ENCODE assay signal across 12 cellular contexts in the genomic region with DNA sequence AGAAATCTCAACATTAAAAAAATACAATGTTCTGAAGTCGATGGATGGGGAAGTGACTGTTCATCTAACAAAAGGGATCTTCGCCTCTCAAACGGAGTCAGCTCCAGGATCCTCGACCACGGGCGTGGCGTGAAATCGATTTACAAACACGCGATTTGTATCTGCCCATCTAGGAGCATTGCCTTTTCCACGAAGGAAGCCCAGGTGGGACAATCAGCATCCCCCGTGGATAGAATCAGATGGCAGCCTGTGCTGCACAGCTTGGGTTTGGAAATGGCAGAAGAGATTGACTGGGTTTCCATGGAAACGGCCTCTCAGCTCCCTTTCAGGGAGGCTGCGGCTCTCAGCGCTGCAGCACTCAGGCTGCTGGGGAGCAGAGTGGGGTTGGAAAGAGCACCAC.
DNase-seq lines count a peak whose midpoint lies in the region; ATAC-seq and TF ChIP-seq lines count a peak whose summit lies in the region.
"Had no signal": no experiment of that assay in that cellular context is flagged by ENCODE, and none has a peak within 500 bp of the region (broad histone marks: within the 10 kb centered on the region; RNA-seq: fewer than 3 reads in every experiment).

No MANE protein-coding gene starts in this region.

- intact Hi-C loops in head of caudate nucleus (cut with DNase I), result no loop called here
- intact Hi-C loops in PC-9 (cut with micrococcal nuclease; ENCODE audit: unreplicated experiment), result no loop called here

- no peak overlapping the region for H2AFZ ChIP-seq in PC-9

- no peaks in the 10 kb centered on the region for H3K9me3 ChIP-seq in RWPE2 (ENCODE audit: severe bottlenecking)
- no peaks in the 10 kb centered on the region for H3K9me3 ChIP-seq in PC-9 (ENCODE audit: insufficient read depth, low read depth)
- H3K9me3 ChIP-seq in upper lobe of left lung, result no peaks in the 10 kb centered on the region
- H3K9me3 ChIP-seq: neutrophil had no signal

- no peak for ATAC-seq in RWPE2 (ENCODE audit: low read depth)
- ATAC-seq in upper lobe of left lung (ENCODE audit: low FRiP score in 2 of 2), result no peak

- DNase-seq in M059J (ENCODE audit: low read depth) (peak; percentile 21), RWPE2 (ENCODE audit: low spot score) (no peak), head of caudate nucleus (peak; percentile 33 to 87 (median 68)), retinal pigment epithelial cell (ENCODE audit: low read depth) (no peak), PC-9 (no peak), COLO668 (lab: John Stamatoyannopoulos, UW; ENCODE audit: unreplicated experiment) (no peak), upper lobe of left lung (no peak), T-helper 9 cell (no peak)
- DNase-seq: activated B cell treated with CpG ODN at 0.5 μM for 24 hours; activated naive CD4-positive, alpha-beta T cell treated with anti-CD3 and anti-CD28 coated beads, Interleukin-2, amount 50 U/mL, for 16 hours; GF-D8 had no signal

- no peak overlapping the region for H3K27ac ChIP-seq in RWPE2 (ENCODE audit: poor library complexity, severe bottlenecking)
- no peak overlapping the region for H3K27ac ChIP-seq in PC-9
- H3K27ac ChIP-seq in upper lobe of left lung, result no peak overlapping the region
- H3K27ac ChIP-seq: neutrophil had no signal

- H3K4me2 ChIP-seq in PC-9, result no peak overlapping the region

- H3K9me2 ChIP-seq in PC-9 (ENCODE audit: insufficient read depth), result no peaks in the 10 kb centered on the region

- no peak for TF ChIP-seq EP300 in upper lobe of left lung (IDR thresholded peaks at IDR 0.05)

- H3K4me3 ChIP-seq in RWPE2 (ENCODE audit: severe bottlenecking) (no peak overlapping the region), retinal pigment epithelial cell (ENCODE audit: low read length) (peak overlapping the region; percentile 30), PC-9 (no peak overlapping the region), upper lobe of left lung (no peak overlapping the region)

- POLR2A ChIA-PET in PC-9 (lab: Charles Lee; ENCODE audit: unreplicated experiment), result no interaction called here

- BruUV-seq in PC-9 (replicated peaks; lab: Mats Ljungman, UMichigan), result no TSS peak

- no peaks in the 10 kb centered on the region for H3K36me3 ChIP-seq in RWPE2 (ENCODE audit: low read depth)
- H3K36me3 ChIP-seq in PC-9 (ENCODE audit: low read depth), result no peaks in the 10 kb centered on the region
- no peaks in the 10 kb centered on the region for H3K36me3 ChIP-seq in upper lobe of left lung
- H3K36me3 ChIP-seq: neutrophil had no signal

- no peaks in the 10 kb centered on the region for H3K79me2 ChIP-seq in PC-9 (ENCODE audit: low read depth)

- H3K4me1 ChIP-seq in RWPE2 (ENCODE audit: insufficient read depth, poor library complexity, severe bottlenecking) (no peaks in the 10 kb centered on the region), PC-9 (replicated peaks; ENCODE audit: insufficient read depth) (no peaks in the 10 kb centered on the region), upper lobe of left lung (peaks cover 0 to 3% (median 0%) of the 10 kb centered on the region in 4 donors)

- H3K27me3 ChIP-seq in RWPE2 (ENCODE audit: insufficient read depth, poor library complexity, severe bottlenecking) (peaks cover 62% of the 10 kb centered on the region), PC-9 (ENCODE audit: insufficient read depth, low read depth) (peaks cover 98% of the 10 kb centered on the region), upper lobe of left lung (peaks cover 0 to 8% (median 0%) of the 10 kb centered on the region in 4 donors)

- peak; percentile 11 for TF ChIP-seq CTCF in RWPE2 (IDR thresholded peaks at IDR 0.05; ENCODE audit: poor library complexity, severe bottlenecking)
- no peak for TF ChIP-seq CTCF in retinal pigment epithelial cell (conservative IDR thresholded peaks at IDR 0.05; ENCODE audit: low read depth, low read length)
- no peak for TF ChIP-seq CTCF in PC-9 (conservative IDR thresholded peaks at IDR 0.05)
- no peak for TF ChIP-seq CTCF in upper lobe of left lung (IDR thresholded peaks at IDR 0.05)

- CTCF ChIA-PET in PC-9 (lab: Charles Lee), result no interaction called here

- no peak for TF ChIP-seq POLR2A in upper lobe of left lung (IDR thresholded peaks at IDR 0.05)

- 0 out of 2 replicates have a peak, but pooled peaks cover 7% of the 10 kb centered on the region for H4K20me1 ChIP-seq in PC-9 (ENCODE audit: insufficient read depth)

- 38 to 40% methylated on average over 15 of the region's 15 CpGs for WGBS in upper lobe of left lung, 2 donors

- H3F3A ChIP-seq in PC-9 (ENCODE audit: insufficient read depth, low read depth), result no peaks in the 10 kb centered on the region

Comparison
In these comparisons a context has a peak if more than half of its experiments do, and no peak if none do; other contexts are left out.
1. DNase-seq: peak in M059J (single experiment) and head of caudate nucleus (42 of 42); none in RWPE2 (single experiment), retinal pigment epithelial cell (single experiment), PC-9 (0 of 2), COLO668 (single experiment), upper lobe of left lung (0 of 2) and T-helper 9 cell (single experiment).